Comparison of ENCODE assay signal across 27 cellular contexts in genomic region chr7:34312624-34313023, GRCh38.
DNase-seq lines count a peak whose midpoint lies in the region; ATAC-seq, FAIRE-seq and TF ChIP-seq lines count a peak whose summit lies in the region.
"Had no signal": no experiment of that assay in that cellular context is flagged by ENCODE, and none has a peak within 500 bp of the region (broad histone marks: within the 10 kb centered on the region; RNA-seq: fewer than 3 reads in every experiment).

No MANE protein-coding gene starts in this region.

- no peaks in the 10 kb centered on the region for H3K79me2 ChIP-seq in K562 (ENCODE audit: control insufficient read depth, insufficient read depth, low read length)

- H3K9me3 ChIP-seq in HEK293 (ENCODE audit: control insufficient read depth, insufficient read depth, low read depth, low read length): no peaks in the 10 kb centered on the region
- 0 out of 2 replicates have a peak, but pooled peaks cover 1% of the 10 kb centered on the region for H3K9me3 ChIP-seq in K562 (replicated peaks; ENCODE audit: control insufficient read depth, insufficient read depth, low read depth, low read length)
- H3K9me3 ChIP-seq in endodermal cell (ENCODE audit: control insufficient read depth, low read length): peaks cover 19% of the 10 kb centered on the region
- H3K9me3 ChIP-seq in stomach: peaks cover 0 to 17% (median 8%) of the 10 kb centered on the region in 4 donors
- H3K9me3 ChIP-seq: BE2C had no signal

- H3K4me1 Mint-ChIP-seq in WTC11 (peaks cover 6% of the 10 kb centered on the region; the same call in 1 of the 2 replicates), endodermal cell (no peaks in the 10 kb centered on the region)
- H3K4me1 Mint-ChIP-seq: CD14-positive monocyte; CD4-positive, alpha-beta memory T cell; CD4-positive, CD25-positive, alpha-beta regulatory T cell; CD8-positive, alpha-beta memory T cell had no signal

- H3K36me3 Mint-ChIP-seq in WTC11 (peaks cover 16% of the 10 kb centered on the region), endodermal cell (ENCODE audit: low read depth) (no peaks in the 10 kb centered on the region)
- H3K36me3 Mint-ChIP-seq: CD14-positive monocyte; CD4-positive, alpha-beta memory T cell; CD4-positive, CD25-positive, alpha-beta regulatory T cell had no signal

- no peak overlapping the region for H3K4me3 Mint-ChIP-seq in WTC11
- H3K4me3 Mint-ChIP-seq in endodermal cell: no peak overlapping the region
- H3K4me3 Mint-ChIP-seq: CD14-positive monocyte; CD4-positive, alpha-beta memory T cell; CD4-positive, CD25-positive, alpha-beta regulatory T cell; CD8-positive, alpha-beta memory T cell had no signal

- BruUV-seq in K562 (replicated peaks; lab: Mats Ljungman, UMichigan): no TSS peak

- no peak for TF ChIP-seq RAD21 in K562 (CRISPR knock-in tag; conservative IDR thresholded peaks at IDR 0.05 in 1 of 2, IDR thresholded peaks at IDR 0.05 in 1 of 2)

- no peak for FAIRE-seq in K562 (lab: Jason Lieb, UNC)
- FAIRE-seq: A204.1, GM12878, GM12892, GM18507 had no signal

- TF ChIP-seq EP300 in K562 (IDR thresholded peaks at IDR 0.05; ENCODE audit: low read length) (no peak), stomach (IDR thresholded peaks at IDR 0.05) (no peak)

- CTCF ChIA-PET in HEK293 (lab: Yijun Ruan, JAX) (no interaction called here), WTC11 (lab: Charles Lee) (no interaction called here), K562 (lab: Yijun Ruan, JAX; ENCODE audit: low intra/inter-chr PET ratio) (interaction anchor here (0.7 kb wide), 1 partner anchor 303 kb away, joined by 3 read pairs; no protein-coding TSS in a partner anchor)

- no peak overlapping the region for H3K4me3 ChIP-seq in HEK293 (ENCODE audit: low read depth, low read length)
- H3K4me3 ChIP-seq in K562: no peak overlapping the region
- peak overlapping the region; percentile 9 for H3K4me3 ChIP-seq in endodermal cell (ENCODE audit: low read length)
- H3K4me3 ChIP-seq in stomach: no peak overlapping the region
- H3K4me3 ChIP-seq: BLaER1, GM12878 had no signal

- DNase-seq in WTC11 (ENCODE audit: low spot score): no peak
- no peak for DNase-seq in K562 (ENCODE audit: extremely low read depth in 1 of 4, low spot score in 3 of 4)
- no peak for DNase-seq in endodermal cell
- DNase-seq in stomach: no peak
- DNase-seq in superior temporal gyrus (ENCODE audit: extremely low spot score): no peak
- DNase-seq in stimulated activated CD4-positive, alpha-beta T cell treated with anti-CD3 and anti-CD28 coated beads, Interleukin-4, amount 100 ng/mL, for 24 hours: no peak
- DNase-seq: 8988T; ACHN; BE2C; C1 segment of cervical spinal cord; CD4-positive, alpha-beta memory T cell; CD4-positive, CD25-positive, alpha-beta regulatory T cell; CD8-positive, alpha-beta memory T cell; COR-L47; DMS 273 treated with DMSO at 0.1 percent for 48 hours; DMS153; DMS53; DMS79; DND-41; GDM1 had no signal

- H3K9me3 Mint-ChIP-seq in WTC11 (peaks cover 22% of the 10 kb centered on the region), endodermal cell (peaks cover 22% of the 10 kb centered on the region)

- no peaks in the 10 kb centered on the region for H3K27me3 ChIP-seq in K562 (ENCODE audit: control insufficient read depth in 2 of 2, insufficient read depth in 2 of 2, low read length in 2 of 2)
- no peaks in the 10 kb centered on the region for H3K27me3 ChIP-seq in endodermal cell (ENCODE audit: control insufficient read depth, insufficient read depth, low read length, poor library complexity, severe bottlenecking)
- no peaks in the 10 kb centered on the region for H3K27me3 ChIP-seq in stomach
- H3K27me3 ChIP-seq: BE2C, BLaER1 had no signal

- H3K36me3 ChIP-seq in HEK293 (ENCODE audit: control insufficient read depth in 2 of 2, insufficient read depth in 1 of 2, low read length in 2 of 2) (no peaks in the 10 kb centered on the region), K562 (ENCODE audit: control insufficient read depth, insufficient read depth, low read length) (no peaks in the 10 kb centered on the region), endodermal cell (ENCODE audit: control insufficient read depth, insufficient read depth, low read length) (no peaks in the 10 kb centered on the region), stomach (no peaks in the 10 kb centered on the region)
- H3K36me3 ChIP-seq: BE2C, BLaER1 had no signal

- no peak overlapping the region for H3K27ac ChIP-seq in HEK293 (ENCODE audit: extremely low read depth, low read depth, low read length)
- H3K27ac ChIP-seq in K562 (ENCODE audit: extremely low read depth, low read depth, low read length): no peak overlapping the region
- H3K27ac ChIP-seq in endodermal cell (ENCODE audit: low read depth, low read length): no peak overlapping the region
- no peak overlapping the region for H3K27ac ChIP-seq in stomach
- H3K27ac ChIP-seq: BLaER1 had no signal

- POLR2A ChIA-PET in HEK293 (lab: Yijun Ruan, JAX) (no interaction called here), WTC11 (lab: Charles Lee) (no interaction called here), K562 (lab: Yijun Ruan, JAX) (no interaction called here)

- in situ Hi-C loops in K562 (cut with MboI): no loop called here

- H3K9me1 ChIP-seq in K562 (ENCODE audit: control insufficient read depth, insufficient read depth, low read length): no peaks in the 10 kb centered on the region

- WGBS in K562 (ENCODE audit: insufficient coverage, low coverage, missing lambda C conversion rate): 0% methylated on average over 3 of the region's 3 CpGs
- 81 to 100% methylated on average over 1 to 3 of the region's 3 CpGs for WGBS in endodermal cell (ENCODE audit: insufficient coverage in 1 of 2, insufficient read length in 1 of 2), 2 experiments
- 81 to 91% (median 88%) methylated on average over 3 of the region's 3 CpGs for WGBS in stomach, 5 donors

- H3K27me3 Mint-ChIP-seq in WTC11 (ENCODE audit: low read depth) (no peaks in the 10 kb centered on the region), endodermal cell (ENCODE audit: insufficient read depth) (no peaks in the 10 kb centered on the region)

- ATAC-seq in WTC11: no peak
- no peak for ATAC-seq in K562
- ATAC-seq: GM12878 had no signal

- TF ChIP-seq POLR2A in K562 (conservative IDR thresholded peaks at IDR 0.05) (no peak), stomach (IDR thresholded peaks at IDR 0.05) (no peak)

- H2AFZ ChIP-seq in K562 (ENCODE audit: low read depth, low read length): no peak overlapping the region

- no peak overlapping the region for H3K27ac Mint-ChIP-seq in WTC11
- H3K27ac Mint-ChIP-seq in endodermal cell: no peak overlapping the region
- H3K27ac Mint-ChIP-seq: CD14-positive monocyte; CD4-positive, alpha-beta memory T cell; CD4-positive, CD25-positive, alpha-beta regulatory T cell; CD8-positive, alpha-beta memory T cell had no signal

- no peak overlapping the region for H3K9ac ChIP-seq in K562 (ENCODE audit: insufficient read depth in 1 of 2, low read depth in 2 of 2, low read length in 2 of 2)
- no peak overlapping the region for H3K9ac ChIP-seq in endodermal cell (ENCODE audit: extremely low read depth, low read length, poor library complexity, severe bottlenecking)
- H3K9ac ChIP-seq: BLaER1 had no signal

- intact Hi-C loops in K562 (cut with micrococcal nuclease): no loop called here
- intact Hi-C loops in stomach (cut with DNase I; ENCODE audit: low total_unique reads): no loop called here

- TF ChIP-seq CTCF in HEK293 (tag by site-specific recombination; IDR thresholded peaks at IDR 0.05): no peak
- no peak for TF ChIP-seq CTCF in WTC11 (IDR thresholded peaks at IDR 0.05)
- no peak for TF ChIP-seq CTCF in K562 (IDR thresholded peaks at IDR 0.05 in 2 of 3, conservative IDR thresholded peaks at IDR 0.05 in 1 of 3; ENCODE audit: insufficient read depth in 2 of 3, low read depth in 1 of 3, low read length in 3 of 3)
- no peak for TF ChIP-seq CTCF in endodermal cell (conservative IDR thresholded peaks at IDR 0.05)
- no peak for TF ChIP-seq CTCF in stomach (IDR thresholded peaks at IDR 0.05)

- no peaks in the 10 kb centered on the region for H4K20me1 ChIP-seq in K562 (replicated peaks; ENCODE audit: control insufficient read depth, insufficient read depth, low read length)
- H4K20me1 ChIP-seq: BLaER1 had no signal

- H3K4me1 ChIP-seq in HEK293 (ENCODE audit: control insufficient read depth, insufficient read depth, low read length) (no peaks in the 10 kb centered on the region), K562 (replicated peaks in 1 of 2; ENCODE audit: control insufficient read depth in 2 of 2, insufficient read depth in 2 of 2, low read length in 2 of 2) (no peaks in the 10 kb centered on the region), endodermal cell (ENCODE audit: control insufficient read depth, insufficient read depth, low read length) (no peaks in the 10 kb centered on the region), stomach (no peaks in the 10 kb centered on the region)
- H3K4me1 ChIP-seq: BE2C, BLaER1 had no signal

- H3K4me2 ChIP-seq in K562 (ENCODE audit: insufficient read depth, low read length): no peak overlapping the region
- H3K4me2 ChIP-seq: BLaER1 had no signal

TF ChIP-seq in HEK293, 187 proteins besides CTCF, POLR2A, EP300 and RAD21 (continues in another document):
- 0 out of 2 replicates have a peak, but pooled peaks have one; percentile 4 for TF ChIP-seq ZNF146 (tag by site-specific recombination; IDR thresholded peaks at IDR 0.05)
- TF ChIP-seq ZNF121 (tag by site-specific recombination; IDR thresholded peaks at IDR 0.05): no peak

TF ChIP-seq in WTC11, 78 proteins besides CTCF, POLR2A, EP300 and RAD21 (continues in another document):
- TF ChIP-seq HMGA2 (CRISPR knock-in tag; IDR thresholded peaks at IDR 0.05) (no peak), ZBTB21 (CRISPR knock-in tag; IDR thresholded peaks at IDR 0.05; ENCODE audit: borderline replicate concordance) (no peak)

TF ChIP-seq in K562, 482 proteins besides CTCF, POLR2A, EP300 and RAD21:
- TF ChIP-seq DDX20 (tag; IDR thresholded peaks at IDR 0.05; ENCODE audit: low read depth): no peak
- peak; percentile 61 for TF ChIP-seq RBM25 (IDR thresholded peaks at IDR 0.05; ENCODE audit: low read depth, low read length, severe bottlenecking)
- TF ChIP-seq ZNF146 (CRISPR knock-in tag; IDR thresholded peaks at IDR 0.05; ENCODE audit: unreplicated experiment): peak; percentile 10

Comparison
In these comparisons a context has a peak if more than half of its experiments do, and no peak if none do; other contexts are left out.
1. Of the 44 proteins assayed by ChIP-seq in both K562 and HEK293: peak only in K562: none; only in HEK293: none; in both: ZNF146; in neither: 43.